9 cellular contexts compared by ENCODE assay signal in genomic region chr20:31542201-31542842, GRCh38. TPM values are rescaled to one million over a fixed set of nuclear protein-coding genes. Genes with fewer than 3 reads are reported as not detected.
DNase-seq lines count a peak whose midpoint lies in the region; ATAC-seq and TF ChIP-seq lines count a peak whose summit lies in the region.
"Had no signal": no experiment of that assay in that cellular context is flagged by ENCODE, and none has a peak within 500 bp of the region (broad histone marks: within the 10 kb centered on the region; RNA-seq: fewer than 3 reads in every experiment).

No MANE protein-coding gene starts in this region.

- H3K27ac ChIP-seq in RWPE2 (ENCODE audit: poor library complexity, severe bottlenecking) (peak overlapping the region; percentile 60), left ventricle myocardium inferior (replicated peaks) (no peak overlapping the region)
- no peak overlapping the region for H3K27ac ChIP-seq in effector memory CD4-positive, alpha-beta T cell (ENCODE audit: insufficient read depth, low read length, poor library complexity, severe bottlenecking)

- peak; percentile 53 for DNase-seq in activated CD4-positive, alpha-beta T cell treated with anti-CD3 and anti-CD28 coated beads for 36 hours
- no peak for DNase-seq in activated CD4-positive, alpha-beta T cell treated with anti-CD3 and anti-CD28 coated beads, Interleukin-2, amount 50 U/mL, for 4 hours
- DNase-seq in RWPE2 (ENCODE audit: low spot score), result no peak
- peak; percentile 50 for DNase-seq in stimulated activated naive B cell treated with anti-CD40 and anti-IgM and Interleukin-4, amounts not matched to agents 10 μg/mL and 1 μg/mL and 100 μg/mL, for 72 hours
- no peak for DNase-seq in NCI-H748 (lab: John Stamatoyannopoulos, UW; ENCODE audit: unreplicated experiment)
- no peak for DNase-seq in effector memory CD4-positive, alpha-beta T cell
- DNase-seq in left ventricle myocardium inferior, result no peak
- DNase-seq: right cardiac atrium had no signal

- intact Hi-C loops in activated CD4-positive, alpha-beta T cell treated with anti-CD3 and anti-CD28 coated beads for 36 hours (cut with DNase I, micrococcal nuclease), result no loop called here
- intact Hi-C loops in left ventricle myocardium inferior (cut with micrococcal nuclease), result no loop called here

- H3K27ac Mint-ChIP-seq in activated CD4-positive, alpha-beta T cell treated with anti-CD3 and anti-CD28 coated beads for 36 hours, result peak overlapping the region; percentile 56
- H3K27ac Mint-ChIP-seq in stimulated activated naive B cell treated with anti-CD40 and anti-IgM and Interleukin-4, amounts not matched to agents 10 μg/mL and 1 μg/mL and 100 μg/mL, for 72 hours, result peak overlapping the region; percentile 86

- no peak overlapping the region for H3K4me3 Mint-ChIP-seq in activated CD4-positive, alpha-beta T cell treated with anti-CD3 and anti-CD28 coated beads for 36 hours
- H3K4me3 Mint-ChIP-seq in stimulated activated naive B cell treated with anti-CD40 and anti-IgM and Interleukin-4, amounts not matched to agents 10 μg/mL and 1 μg/mL and 100 μg/mL, for 72 hours, result peak overlapping the region; percentile 52 to 62

- POLR2A ChIA-PET in activated CD4-positive, alpha-beta T cell treated with anti-CD3 and anti-CD28 coated beads for 36 hours (lab: Charles Lee), result no interaction called here

- H3K9me3 Mint-ChIP-seq in activated CD4-positive, alpha-beta T cell treated with anti-CD3 and anti-CD28 coated beads for 36 hours (ENCODE audit: low read depth), result no peaks in the 10 kb centered on the region
- no peaks in the 10 kb centered on the region for H3K9me3 Mint-ChIP-seq in stimulated activated naive B cell treated with anti-CD40 and anti-IgM and Interleukin-4, amounts not matched to agents 10 μg/mL and 1 μg/mL and 100 μg/mL, for 72 hours

- H3K27me3 ChIP-seq in RWPE2 (ENCODE audit: insufficient read depth, poor library complexity, severe bottlenecking), result no peaks in the 10 kb centered on the region
- H3K27me3 ChIP-seq in effector memory CD4-positive, alpha-beta T cell (replicated peaks; ENCODE audit: control insufficient read depth, insufficient read depth, low read length, poor library complexity, severe bottlenecking), result no peaks in the 10 kb centered on the region
- H3K27me3 ChIP-seq in left ventricle myocardium inferior (ENCODE audit: low read depth), result no peaks in the 10 kb centered on the region

- TF ChIP-seq CTCF in RWPE2 (IDR thresholded peaks at IDR 0.05; ENCODE audit: poor library complexity, severe bottlenecking) (no peak), left ventricle myocardium inferior (IDR thresholded peaks at IDR 0.05; ENCODE audit: borderline replicate concordance) (no peak)

- peaks cover 23% of the 10 kb centered on the region for H3K4me1 Mint-ChIP-seq in activated CD4-positive, alpha-beta T cell treated with anti-CD3 and anti-CD28 coated beads for 36 hours
- H3K4me1 Mint-ChIP-seq in stimulated activated naive B cell treated with anti-CD40 and anti-IgM and Interleukin-4, amounts not matched to agents 10 μg/mL and 1 μg/mL and 100 μg/mL, for 72 hours, result peaks cover 14 to 17% of the 10 kb centered on the region in 2 donors

- peak; percentile 49 for ATAC-seq in activated CD4-positive, alpha-beta T cell treated with anti-CD3 and anti-CD28 coated beads for 36 hours
- peak; percentile 8; the same call in 2 of the 3 replicates for ATAC-seq in RWPE2 (ENCODE audit: low read depth)
- peak; percentile 63 for ATAC-seq in esophagus mucosa
- ATAC-seq in stimulated activated naive B cell treated with anti-CD40 and anti-IgM and Interleukin-4, amounts not matched to agents 10 μg/mL and 1 μg/mL and 100 μg/mL, for 72 hours (replicated peaks), result peak; percentile 79
- ATAC-seq: right cardiac atrium had no signal

- H3K36me3 Mint-ChIP-seq in activated CD4-positive, alpha-beta T cell treated with anti-CD3 and anti-CD28 coated beads for 36 hours (ENCODE audit: low read depth), result peaks cover 35% of the 10 kb centered on the region
- peaks cover 25 to 60% of the 10 kb centered on the region in 2 donors for H3K36me3 Mint-ChIP-seq in stimulated activated naive B cell treated with anti-CD40 and anti-IgM and Interleukin-4, amounts not matched to agents 10 μg/mL and 1 μg/mL and 100 μg/mL, for 72 hours

- H3K36me3 ChIP-seq in RWPE2 (ENCODE audit: low read depth) (peaks cover 88% of the 10 kb centered on the region), left ventricle myocardium inferior (peaks cover 56% of the 10 kb centered on the region)
- H3K36me3 ChIP-seq in effector memory CD4-positive, alpha-beta T cell (ENCODE audit: control insufficient read depth, insufficient read depth, low read length), result peaks cover 46% of the 10 kb centered on the region

- H3K9me3 ChIP-seq in RWPE2 (ENCODE audit: severe bottlenecking) (no peaks in the 10 kb centered on the region), left ventricle myocardium inferior (replicated peaks) (no peaks in the 10 kb centered on the region)
- no peaks in the 10 kb centered on the region for H3K9me3 ChIP-seq in effector memory CD4-positive, alpha-beta T cell (ENCODE audit: control insufficient read depth, low read length)

- H3K4me1 ChIP-seq in RWPE2 (ENCODE audit: insufficient read depth, poor library complexity, severe bottlenecking), result peaks cover 11% of the 10 kb centered on the region
- H3K4me1 ChIP-seq in effector memory CD4-positive, alpha-beta T cell (ENCODE audit: control insufficient read depth, insufficient read depth, low read length, poor library complexity, severe bottlenecking), result no peaks in the 10 kb centered on the region
- peaks cover 20% of the 10 kb centered on the region for H3K4me1 ChIP-seq in left ventricle myocardium inferior

- CTCF ChIA-PET in activated CD4-positive, alpha-beta T cell treated with anti-CD3 and anti-CD28 coated beads for 36 hours (lab: Charles Lee), result interaction anchor here (0.6 to 2.2 kb wide), 7 partner anchors 9 to 91 kb away, joined by 3 to 10 read pairs (median 3); partner anchors contain the start of gene HM13

- H3K4me3 ChIP-seq in RWPE2 (ENCODE audit: severe bottlenecking) (no peak overlapping the region), left ventricle myocardium inferior (no peak overlapping the region)
- no peak overlapping the region for H3K4me3 ChIP-seq in effector memory CD4-positive, alpha-beta T cell (ENCODE audit: insufficient read depth, low read depth, low read length, poor library complexity, severe bottlenecking)

- H3K27me3 Mint-ChIP-seq in activated CD4-positive, alpha-beta T cell treated with anti-CD3 and anti-CD28 coated beads for 36 hours, result no peaks in the 10 kb centered on the region
- no peaks in the 10 kb centered on the region for H3K27me3 Mint-ChIP-seq in stimulated activated naive B cell treated with anti-CD40 and anti-IgM and Interleukin-4, amounts not matched to agents 10 μg/mL and 1 μg/mL and 100 μg/mL, for 72 hours

RNA-seq across cellular contexts. Expression of gene HM13, which starts 28.1 kb away (rescaled TPM):
- total RNA-seq in activated CD4-positive, alpha-beta T cell treated with anti-CD3 and anti-CD28 coated beads for 36 hours, result 100 to 1,000 TPM; 108 to 111 TPM
- total RNA-seq in esophagus mucosa (232 TPM), left ventricle myocardium inferior (39.0 TPM)

Comparison
In these comparisons a context has a peak if more than half of its experiments do, and no peak if none do; other contexts are left out.
1. DNase-seq: peak in activated CD4-positive, alpha-beta T cell treated with anti-CD3 and anti-CD28 coated beads for 36 hours (single experiment) and stimulated activated naive B cell treated with anti-CD40 and anti-IgM and Interleukin-4, amounts not matched to agents 10 μg/mL and 1 μg/mL and 100 μg/mL, for 72 hours (single experiment); none in activated CD4-positive, alpha-beta T cell treated with anti-CD3 and anti-CD28 coated beads, Interleukin-2, amount 50 U/mL, for 4 hours (0 of 2), RWPE2 (single experiment), NCI-H748 (single experiment), effector memory CD4-positive, alpha-beta T cell (0 of 3) and left ventricle myocardium inferior (single experiment).
2. ATAC-seq: peak in every context shown above with its lines; median percentile 79 in stimulated activated naive B cell treated with anti-CD40 and anti-IgM and Interleukin-4, amounts not matched to agents 10 μg/mL and 1 μg/mL and 100 μg/mL, for 72 hours; 63 in esophagus mucosa; 49 in activated CD4-positive, alpha-beta T cell treated with anti-CD3 and anti-CD28 coated beads for 36 hours; 8 in RWPE2.